Comparison of ENCODE assay signal across 25 cellular contexts in genomic region chr15:59252137-59252536, GRCh38. TPM values are rescaled to one million over a fixed set of nuclear protein-coding genes. Genes with fewer than 3 reads are reported as not detected.
"Had no signal": no experiment of that assay in that cellular context is flagged by ENCODE, and none has a peak within 500 bp of the region (broad histone marks: within the 10 kb centered on the region; RNA-seq: fewer than 3 reads in every experiment).

No MANE protein-coding gene starts in this region.

- H3K9me3 Mint-ChIP-seq: activated CD4-positive, alpha-beta memory T cell treated with anti-CD3 and anti-CD28 coated beads for 36 hours; activated CD4-positive, alpha-beta T cell treated with anti-CD3 and anti-CD28 coated beads, Interleukin-2, amount 10 ng/mL, durations not matched to agents 7 days and 5 days; activated naive CD4-positive, alpha-beta T cell treated with anti-CD3 and anti-CD28 coated beads for 36 hours; activated T-helper 17 cell treated with anti-CD3 and anti-CD28 coated beads, Interleukin-2, amount 50 U/mL, for 72 hours; brain; T-helper 1 cell treated with Interleukin-12 subunit alpha and Interleukin-12 subunit beta and Interleukin-4 antibody, amounts not matched to agents 30 μg/mL and 1 μg/mL, for 36 hours; WTC11 had no signal

- H3K4me3 ChIP-seq: SJCRH30 had no signal

- H3K27ac Mint-ChIP-seq: activated CD4-positive, alpha-beta memory T cell treated with anti-CD3 and anti-CD28 coated beads for 36 hours; activated CD4-positive, alpha-beta T cell treated with anti-CD3 and anti-CD28 coated beads, Interleukin-2, amount 10 ng/mL, durations not matched to agents 7 days and 5 days; activated naive CD4-positive, alpha-beta T cell treated with anti-CD3 and anti-CD28 coated beads for 36 hours; activated naive CD8-positive, alpha-beta T cell; activated T-helper 17 cell treated with anti-CD3 and anti-CD28 coated beads, Interleukin-2, amount 50 U/mL, for 72 hours; brain; T-helper 1 cell treated with Interleukin-12 subunit alpha and Interleukin-12 subunit beta and Interleukin-4 antibody, amounts not matched to agents 30 μg/mL and 1 μg/mL, for 36 hours; WTC11 had no signal

- FAIRE-seq: astrocyte had no signal

- H3K4me1 Mint-ChIP-seq: brain had no signal

- H3K27me3 ChIP-seq: SJCRH30 had no signal

- DNase-seq: activated CD4-positive, alpha-beta memory T cell treated with anti-CD3 and anti-CD28 coated beads for 36 hours; activated CD4-positive, alpha-beta T cell treated with anti-CD3 and anti-CD28 coated beads for 1 hour; activated CD4-positive, alpha-beta T cell treated with anti-CD3 and anti-CD28 coated beads, Interleukin-2, amount 10 ng/mL, durations not matched to agents 7 days and 5 days; activated CD8-positive, alpha-beta memory T cell treated with anti-CD3 and anti-CD28 coated beads for 24 hours; activated gamma-delta T cell; activated naive CD4-positive, alpha-beta T cell treated with anti-CD3 and anti-CD28 coated beads for 36 hours; activated T-cell treated with anti-CD3 and anti-CD28 coated beads, Interleukin-2, amount 50 U/mL, for 48 hours; amygdala; Kasumi-1; NCI-H146; NCI-H187 treated with DMSO at 0.1 percent for 48 hours; NCI-H2081 treated with DMSO at 0.1 percent for 48 hours; NCI-H446; NCI-H524; Right ventricle myocardium superior; RPMI8226; SJCRH30 had no signal

- H3K9me3 ChIP-seq: SJCRH30 had no signal

- H3K27me3 Mint-ChIP-seq: activated CD4-positive, alpha-beta memory T cell treated with anti-CD3 and anti-CD28 coated beads for 36 hours; activated CD4-positive, alpha-beta T cell treated with anti-CD3 and anti-CD28 coated beads, Interleukin-2, amount 10 ng/mL, durations not matched to agents 7 days and 5 days; activated naive CD8-positive, alpha-beta T cell; brain had no signal

- H3K4me1 ChIP-seq: SJCRH30 had no signal

- H3K27ac ChIP-seq: SJCRH30 had no signal

- H3K36me3 Mint-ChIP-seq: activated CD4-positive, alpha-beta memory T cell treated with anti-CD3 and anti-CD28 coated beads for 36 hours; activated naive CD8-positive, alpha-beta T cell had no signal

- ATAC-seq: activated T-helper 17 cell treated with anti-CD3 and anti-CD28 coated beads, Interleukin-2, amount 50 U/mL, for 72 hours; Panc1; SK-N-SH treated with all-trans-retinoic acid at 6 μM for 48 hours; WTC11 had no signal

- H3K4me3 Mint-ChIP-seq: activated CD4-positive, alpha-beta memory T cell treated with anti-CD3 and anti-CD28 coated beads for 36 hours; activated CD4-positive, alpha-beta T cell treated with anti-CD3 and anti-CD28 coated beads, Interleukin-2, amount 10 ng/mL, durations not matched to agents 7 days and 5 days; activated naive CD4-positive, alpha-beta T cell treated with anti-CD3 and anti-CD28 coated beads for 36 hours; activated naive CD8-positive, alpha-beta T cell; activated T-helper 17 cell treated with anti-CD3 and anti-CD28 coated beads, Interleukin-2, amount 50 U/mL, for 72 hours; brain; T-helper 1 cell treated with Interleukin-12 subunit alpha and Interleukin-12 subunit beta and Interleukin-4 antibody, amounts not matched to agents 30 μg/mL and 1 μg/mL, for 36 hours; WTC11 had no signal

RNA-seq across cellular contexts. Expression of gene LDHAL6B, which starts 45.5 kb away (rescaled TPM):
- total RNA-seq: activated CD4-positive, alpha-beta memory T cell treated with anti-CD3 and anti-CD28 coated beads for 36 hours; activated CD4-positive, alpha-beta T cell treated with anti-CD3 and anti-CD28 coated beads, Interleukin-2, amount 10 ng/mL, durations not matched to agents 7 days and 5 days; activated naive CD4-positive, alpha-beta T cell treated with anti-CD3 and anti-CD28 coated beads for 36 hours; activated T-helper 17 cell treated with anti-CD3 and anti-CD28 coated beads, Interleukin-2, amount 50 U/mL, for 72 hours; astrocyte; Right ventricle myocardium superior; SJCRH30; WTC11 had no signal
